ENCODE assay signal across 1 cellular context in genomic region chr18:36296591-36297418, GRCh38.
TF ChIP-seq lines count a peak whose summit lies in the region.

No MANE protein-coding gene starts in this region.

TF ChIP-seq in GM12878, 131 proteins besides CTCF, POLR2A, EP300 and RAD21:
- TF ChIP-seq NR2C2 (IDR thresholded peaks at IDR 0.05; ENCODE audit: borderline replicate concordance, control insufficient read depth, insufficient read length, low read depth) (no peak), SMARCA5 (IDR thresholded peaks at IDR 0.05) (peak; percentile 41; the same call in 1 of the 2 replicates), RELB (IDR thresholded peaks at IDR 0.05; ENCODE audit: low read depth) (0 out of 2 replicates have a peak, but pooled peaks have one; percentile 36), IKZF1 (conservative IDR thresholded peaks at IDR 0.05) (peak; percentile 68), SMC3 (IDR thresholded peaks at IDR 0.05; ENCODE audit: borderline replicate concordance, low read length) (peak; percentile 37; the same call in 1 of the 2 replicates), IKZF2 (IDR thresholded peaks at IDR 0.05) (peak; percentile 59 to 70; a peak in 3 of 4 replicates)
